9 cellular contexts compared by ENCODE assay signal in the genomic region with DNA sequence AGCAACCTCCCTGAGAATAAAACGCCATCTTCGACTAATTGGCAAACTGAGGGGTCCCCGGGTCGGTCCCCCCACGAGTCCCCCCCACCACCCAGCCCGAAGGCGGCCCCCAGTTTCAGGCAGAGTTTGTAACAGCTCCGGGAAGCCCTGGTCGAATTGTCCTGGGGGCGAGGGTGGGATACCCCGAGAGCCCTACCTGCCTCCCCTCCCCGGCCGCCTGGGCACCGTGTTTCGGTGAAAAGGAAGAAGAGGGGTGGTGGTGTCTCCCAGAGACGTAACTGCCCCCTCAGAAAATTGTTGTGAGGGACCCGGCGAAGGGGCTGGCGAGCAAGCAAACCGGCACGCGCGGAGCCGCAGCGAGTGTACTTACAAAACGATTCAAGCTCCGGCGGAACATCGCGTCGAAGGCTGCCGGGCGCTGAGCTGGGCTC. TPM values are rescaled to one million over a fixed set of nuclear protein-coding genes. Genes with fewer than 3 reads are reported as not detected.
DNase-seq lines count a peak whose midpoint lies in the region; ATAC-seq and TF ChIP-seq lines count a peak whose summit lies in the region.
"Had no signal": no experiment of that assay in that cellular context is flagged by ENCODE, and none has a peak within 500 bp of the region (broad histone marks: within the 10 kb centered on the region; RNA-seq: fewer than 3 reads in every experiment).

No MANE protein-coding gene starts in this region.

- H3K27me3 ChIP-seq in CD4-positive, alpha-beta T cell (ENCODE audit: control insufficient read depth, insufficient read depth, low read length): no peaks in the 10 kb centered on the region
- H3K27me3 ChIP-seq in MM.1S (replicated peaks; ENCODE audit: insufficient read depth, low read length) (no peaks in the 10 kb centered on the region), neural progenitor cell (no peaks in the 10 kb centered on the region)

- peaks cover 5% of the 10 kb centered on the region; the same call in 1 of the 2 replicates for H3K4me1 ChIP-seq in MM.1S (ENCODE audit: low read length)
- peaks cover 5% of the 10 kb centered on the region for H3K4me1 ChIP-seq in neural progenitor cell

- 0 out of 2 replicates have a peak overlapping the region, but pooled peaks have one; percentile 38 for H2AFZ ChIP-seq in MM.1S (ENCODE audit: low read length)
- no peak overlapping the region for H2AFZ ChIP-seq in neural progenitor cell (replicated peaks)

- H4K20me1 ChIP-seq in MM.1S (ENCODE audit: insufficient read depth, low read length) (no peaks in the 10 kb centered on the region), neural progenitor cell (ENCODE audit: low read depth) (peaks cover 27% of the 10 kb centered on the region)

- H3K9me2 ChIP-seq in MM.1S (replicated peaks; ENCODE audit: insufficient read depth, low read length): no peaks in the 10 kb centered on the region

- no peaks in the 10 kb centered on the region for H3K27me3 Mint-ChIP-seq in CD4-positive, alpha-beta T cell
- H3K27me3 Mint-ChIP-seq in neural progenitor cell (ENCODE audit: insufficient read depth, low read depth): peaks cover 3% of the 10 kb centered on the region

- H3K4me3 Mint-ChIP-seq in CD4-positive, alpha-beta T cell: peak overlapping the region; percentile 89
- H3K4me3 Mint-ChIP-seq in neural progenitor cell: peak overlapping the region; percentile 89

- no peak for TF ChIP-seq CTCF in CD4-positive, alpha-beta T cell (IDR thresholded peaks at IDR 0.05)
- TF ChIP-seq CTCF in MM.1S (IDR thresholded peaks at IDR 0.05; ENCODE audit: low read length): no peak
- TF ChIP-seq CTCF in neural progenitor cell (IDR thresholded peaks at IDR 0.05): no peak

- peaks cover 39% of the 10 kb centered on the region for H3K4me1 Mint-ChIP-seq in CD4-positive, alpha-beta T cell (ENCODE audit: low read depth)
- H3K4me1 Mint-ChIP-seq in neural progenitor cell: peaks cover 32% of the 10 kb centered on the region

- H3K79me2 ChIP-seq in MM.1S (ENCODE audit: low read length) (peaks cover 30% of the 10 kb centered on the region), neural progenitor cell (ENCODE audit: low read depth) (peaks cover 52% of the 10 kb centered on the region)

- DNase-seq in CD4-positive, alpha-beta T cell: peak in 2 of 10 experiments; percentile 3 to 6
- DNase-seq in MM.1S (no peak), neural progenitor cell (ENCODE audit: low spot score) (no peak), HPDE6-E6E7 (ENCODE audit: extremely low spot score) (no peak), glomerular visceral epithelial cell (ENCODE audit: extremely low spot score) (no peak)
- peak; percentile 2 for DNase-seq in effector CD4-positive, alpha-beta T cell

- POLR2A ChIA-PET in CD4-positive, alpha-beta T cell (lab: Charles Lee): no interaction called here

- no peaks in the 10 kb centered on the region for H3K9me3 Mint-ChIP-seq in CD4-positive, alpha-beta T cell
- H3K9me3 Mint-ChIP-seq in neural progenitor cell: no peaks in the 10 kb centered on the region

- H3K36me3 ChIP-seq in MM.1S (replicated peaks; ENCODE audit: insufficient read depth, low read length) (no peaks in the 10 kb centered on the region), neural progenitor cell (no peaks in the 10 kb centered on the region)

- intact Hi-C loops in CD4-positive, alpha-beta T cell (cut with DNase I, micrococcal nuclease): loop anchor here in 1 of 2 experiments (10.0 kb wide), 1 partner anchor 117 kb away; no protein-coding TSS in a partner anchor

- H3K9ac ChIP-seq in MM.1S (ENCODE audit: low read length) (peak overlapping the region; percentile 55; the same call in 1 of the 2 replicates), neural progenitor cell (no peak overlapping the region)

- H3K4me2 ChIP-seq in MM.1S (ENCODE audit: low read depth, low read length) (peak overlapping the region; percentile 60), neural progenitor cell (peak overlapping the region; percentile 83)

- H3K36me3 Mint-ChIP-seq in CD4-positive, alpha-beta T cell (ENCODE audit: low read depth): peaks cover 10% of the 10 kb centered on the region
- H3K36me3 Mint-ChIP-seq in neural progenitor cell: no peaks in the 10 kb centered on the region

- CTCF ChIA-PET in CD4-positive, alpha-beta T cell (lab: Charles Lee): no interaction called here

- no peak overlapping the region for H3K27ac ChIP-seq in CD4-positive, alpha-beta T cell (ENCODE audit: low read depth, low read length)
- H3K27ac ChIP-seq in MM.1S (ENCODE audit: low read length) (peak overlapping the region; percentile 18; the same call in 1 of the 2 replicates), neural progenitor cell (no peak overlapping the region)

- no peaks in the 10 kb centered on the region for H3K9me3 ChIP-seq in CD4-positive, alpha-beta T cell (ENCODE audit: control insufficient read depth, low read length)
- no peaks in the 10 kb centered on the region for H3K9me3 ChIP-seq in MM.1S (replicated peaks; ENCODE audit: insufficient read depth, low read length)
- no peaks in the 10 kb centered on the region for H3K9me3 ChIP-seq in neural progenitor cell (ENCODE audit: low read depth)

- H3K27ac Mint-ChIP-seq in CD4-positive, alpha-beta T cell: peak overlapping the region; percentile 80
- no peak overlapping the region for H3K27ac Mint-ChIP-seq in neural progenitor cell

- H3F3A ChIP-seq in MM.1S (ENCODE audit: insufficient read depth, low read length): peaks cover 9% of the 10 kb centered on the region
- H3F3A ChIP-seq in neural progenitor cell (ENCODE audit: low read depth): peaks cover 8% of the 10 kb centered on the region

- H3K4me3 ChIP-seq in MM.1S (ENCODE audit: low read length): peak overlapping the region; percentile 65
- H3K4me3 ChIP-seq in neural progenitor cell: peak overlapping the region; percentile 79

- ATAC-seq in CD4-positive, alpha-beta T cell (ENCODE audit: poor library complexity): no peak
- ATAC-seq in HG03095 (IDR thresholded peaks at IDR 0.05; ENCODE audit: unreplicated experiment) (no peak), GM18909 (IDR thresholded peaks at IDR 0.05; ENCODE audit: poor library complexity, unreplicated experiment) (no peak)

RNA-seq across cellular contexts. Expression of a gene that starts 1.2 kb away (rescaled TPM):
- 10 to 100 TPM; 15.2 to 18.2 TPM for total RNA-seq in CD4-positive, alpha-beta T cell
- 43.6 and 68.0 TPM in 2 replicates for total RNA-seq in neural progenitor cell (ENCODE audit: low replicate concordance)

RNA-seq across cellular contexts. Expression of a gene that starts 33.7 kb away (rescaled TPM):
- total RNA-seq in CD4-positive, alpha-beta T cell: not detected
- total RNA-seq in neural progenitor cell (ENCODE audit: low replicate concordance): not detected in 2 replicates
- total RNA-seq: left colon had no signal
